13 cellular contexts compared by ENCODE assay signal in the genomic region with DNA sequence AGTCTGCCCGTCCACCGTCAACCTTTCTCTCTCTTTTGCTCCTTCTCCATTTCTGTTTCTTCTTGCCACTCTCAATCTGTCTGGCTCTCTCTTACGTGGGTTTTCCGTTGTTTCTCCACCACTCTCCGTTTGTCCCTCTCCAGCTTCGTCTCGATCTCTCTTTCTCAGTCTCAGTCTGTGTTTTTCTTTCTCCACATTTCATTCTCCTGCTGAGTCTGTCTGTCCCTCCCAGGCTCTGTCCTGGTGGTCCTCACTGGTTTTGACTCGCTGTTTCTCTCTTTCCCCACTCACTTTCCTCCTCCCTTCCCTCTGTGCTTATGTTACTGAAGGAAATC.
DNase-seq lines count a peak whose midpoint lies in the region; ATAC-seq and TF ChIP-seq lines count a peak whose summit lies in the region.
"Had no signal": no experiment of that assay in that cellular context is flagged by ENCODE, and none has a peak within 500 bp of the region (broad histone marks: within the 10 kb centered on the region; RNA-seq: fewer than 3 reads in every experiment).

No MANE protein-coding gene starts in this region.

- H3K27me3 Mint-ChIP-seq in stimulated activated memory B cell treated with anti-CD40 and anti-IgM and Interleukin-4, amounts not matched to agents 10 μg/mL and 1 μg/mL and 100 μg/mL, for 72 hours: peaks cover 9% of the 10 kb centered on the region
- H3K27me3 Mint-ChIP-seq: CD4-positive, CD25-positive, alpha-beta regulatory T cell had no signal

- H3K27me3 ChIP-seq in HUES48 (ENCODE audit: control insufficient read depth, insufficient read depth, low read length) (no peaks in the 10 kb centered on the region), breast epithelium (no peaks in the 10 kb centered on the region), left lung (no peaks in the 10 kb centered on the region)

- H3K9me3 Mint-ChIP-seq in stimulated activated memory B cell treated with anti-CD40 and anti-IgM and Interleukin-4, amounts not matched to agents 10 μg/mL and 1 μg/mL and 100 μg/mL, for 72 hours: no peaks in the 10 kb centered on the region
- H3K9me3 Mint-ChIP-seq: CD4-positive, CD25-positive, alpha-beta regulatory T cell had no signal

- H3K4me3 ChIP-seq in HUES48 (ENCODE audit: low read depth, low read length): no peak overlapping the region
- peak overlapping the region; percentile 7 to 21 (median 12) for H3K4me3 ChIP-seq in breast epithelium
- no peak overlapping the region for H3K4me3 ChIP-seq in left lung

- no peaks in the 10 kb centered on the region for H3K36me3 ChIP-seq in HUES48 (ENCODE audit: control insufficient read depth, insufficient read depth, low read length)
- H3K36me3 ChIP-seq in breast epithelium: no peaks in the 10 kb centered on the region
- H3K36me3 ChIP-seq in left lung: no peaks in the 10 kb centered on the region

- ATAC-seq in left lung (no peak), HG02970 (IDR thresholded peaks at IDR 0.05; ENCODE audit: low FRiP score, unreplicated experiment) (no peak), HG03571 (IDR thresholded peaks at IDR 0.05; ENCODE audit: unreplicated experiment) (no peak)
- no peak for ATAC-seq in stimulated activated memory B cell treated with anti-CD40 and anti-IgM and Interleukin-4, amounts not matched to agents 10 μg/mL and 1 μg/mL and 100 μg/mL, for 72 hours
- ATAC-seq: activated CD4-positive, alpha-beta T cell treated with anti-CD3 and anti-CD28 coated beads for 36 hours had no signal

- peak overlapping the region; percentile 7 for H3K27ac Mint-ChIP-seq in stimulated activated memory B cell treated with anti-CD40 and anti-IgM and Interleukin-4, amounts not matched to agents 10 μg/mL and 1 μg/mL and 100 μg/mL, for 72 hours
- H3K27ac Mint-ChIP-seq: activated CD4-positive, alpha-beta T cell treated with anti-CD3 and anti-CD28 coated beads for 36 hours; CD4-positive, CD25-positive, alpha-beta regulatory T cell had no signal

- no peak overlapping the region for H3K4me3 Mint-ChIP-seq in stimulated activated memory B cell treated with anti-CD40 and anti-IgM and Interleukin-4, amounts not matched to agents 10 μg/mL and 1 μg/mL and 100 μg/mL, for 72 hours
- H3K4me3 Mint-ChIP-seq: activated CD4-positive, alpha-beta T cell treated with anti-CD3 and anti-CD28 coated beads for 36 hours; CD4-positive, CD25-positive, alpha-beta regulatory T cell had no signal

- H3K27ac ChIP-seq in HUES48 (ENCODE audit: low read depth, low read length) (no peak overlapping the region), breast epithelium (peak overlapping the region; percentile 85 to 90), left lung (peak overlapping the region; percentile 75 to 82)

- H3K9me3 ChIP-seq in HUES48 (ENCODE audit: control insufficient read depth, insufficient read depth, low read length) (no peaks in the 10 kb centered on the region), breast epithelium (no peaks in the 10 kb centered on the region), left lung (no peaks in the 10 kb centered on the region)

- intact Hi-C loops in breast epithelium (cut with DNase I; ENCODE audit: low total_unique reads): loop anchor here (10.0 kb wide), 1 partner anchor 69 kb away; no protein-coding TSS in a partner anchor
- intact Hi-C loops in left lung (cut with DNase I): no loop called here

- DNase-seq in breast epithelium (ENCODE audit: low spot score in 2 of 2): no peak
- no peak for DNase-seq in left lung
- no peak for DNase-seq in stimulated activated CD8-positive, alpha-beta memory T cell treated with anti-CD3 and anti-CD28 coated beads, Interleukin-4, amount 100 ng/mL, for 48 hours
- no peak for DNase-seq in NCI-H2227 (lab: John Stamatoyannopoulos, UW; ENCODE audit: unreplicated experiment)
- DNase-seq: activated effector memory CD4-positive, alpha-beta T cell treated with anti-CD3 and anti-CD28 coated beads, Interleukin-2, amount 50 U/mL, for 16 hours; CD4-positive, CD25-positive, alpha-beta regulatory T cell; NCI-H446 treated with DMSO at 0.1 percent for 48 hours; stimulated activated CD4-positive, alpha-beta T cell treated with anti-CD3 and anti-CD28 coated beads, Interleukin-4, amount 100 ng/mL, for 1 hour had no signal

- H3K4me1 ChIP-seq in HUES48 (ENCODE audit: control insufficient read depth, insufficient read depth, low read length) (peaks cover 20% of the 10 kb centered on the region), breast epithelium (peaks cover 0 to 12% of the 10 kb centered on the region in 2 donors), left lung (peaks cover 5 to 7% of the 10 kb centered on the region in 2 donors)

- H3K9ac ChIP-seq in HUES48 (ENCODE audit: low read depth, low read length): 0 out of 2 replicates have a peak overlapping the region, but pooled peaks have one; percentile 26

- H3K4me1 Mint-ChIP-seq in stimulated activated memory B cell treated with anti-CD40 and anti-IgM and Interleukin-4, amounts not matched to agents 10 μg/mL and 1 μg/mL and 100 μg/mL, for 72 hours: peaks cover 59% of the 10 kb centered on the region
- H3K4me1 Mint-ChIP-seq: activated CD4-positive, alpha-beta T cell treated with anti-CD3 and anti-CD28 coated beads for 36 hours; CD4-positive, CD25-positive, alpha-beta regulatory T cell had no signal

- no peaks in the 10 kb centered on the region for H3K36me3 Mint-ChIP-seq in stimulated activated memory B cell treated with anti-CD40 and anti-IgM and Interleukin-4, amounts not matched to agents 10 μg/mL and 1 μg/mL and 100 μg/mL, for 72 hours
- H3K36me3 Mint-ChIP-seq: CD4-positive, CD25-positive, alpha-beta regulatory T cell had no signal

- TF ChIP-seq CTCF in breast epithelium (IDR thresholded peaks at IDR 0.05): no peak
- no peak for TF ChIP-seq CTCF in left lung (IDR thresholded peaks at IDR 0.05)

- no peak for TF ChIP-seq POLR2A in breast epithelium (IDR thresholded peaks at IDR 0.05)

Comparison
In these comparisons a context has a peak if more than half of its experiments do, and no peak if none do; other contexts are left out.
1. H3K4me3 ChIP-seq: peak in breast epithelium (3 of 3); none in HUES48 (single experiment) and left lung (0 of 2).